Comparison of ENCODE assay signal across 18 cellular contexts in genomic region chr11:75273331-75273988, GRCh38. TPM values are rescaled to one million over a fixed set of nuclear protein-coding genes. Genes with fewer than 3 reads are reported as not detected.
DNase-seq lines count a peak whose midpoint lies in the region; ATAC-seq and TF ChIP-seq lines count a peak whose summit lies in the region.
"Had no signal": no experiment of that assay in that cellular context is flagged by ENCODE, and none has a peak within 500 bp of the region (broad histone marks: within the 10 kb centered on the region; RNA-seq: fewer than 3 reads in every experiment).

No MANE protein-coding gene starts in this region.

- no peak for TF ChIP-seq CTCF in spleen (IDR thresholded peaks at IDR 0.05 in 8 of 11, conservative IDR thresholded peaks at IDR 0.05 in 3 of 11)

- no peaks in the 10 kb centered on the region for H3K27me3 Mint-ChIP-seq in activated naive CD4-positive, alpha-beta T cell treated with anti-CD3 and anti-CD28 coated beads, Interleukin-2, amount 10 ng/mL, durations not matched to agents 7 days and 5 days
- H3K27me3 Mint-ChIP-seq in T-cell, result no peaks in the 10 kb centered on the region
- H3K27me3 Mint-ChIP-seq: stimulated activated naive B cell treated with anti-CD40 and anti-IgM and Interleukin-4, amounts not matched to agents 10 μg/mL and 1 μg/mL and 100 μg/mL, for 72 hours had no signal

- POLR2A ChIA-PET in T-cell (lab: Charles Lee), result no interaction called here

- H3K27me3 ChIP-seq in spleen (replicated peaks in 1 of 7), result no peaks in the 10 kb centered on the region
- H3K27me3 ChIP-seq: vagina had no signal

- H3K4me1 ChIP-seq in spleen, result peaks cover 5 to 68% (median 34%) of the 10 kb centered on the region in 6 donors
- H3K4me1 ChIP-seq: HAP-1, vagina had no signal

- peak overlapping the region; percentile 82 for H3K27ac Mint-ChIP-seq in activated naive CD4-positive, alpha-beta T cell treated with anti-CD3 and anti-CD28 coated beads, Interleukin-2, amount 10 ng/mL, durations not matched to agents 7 days and 5 days
- H3K27ac Mint-ChIP-seq in T-cell, result peak overlapping the region; percentile 97 to 99

- peak overlapping the region in 5 of 8 donors; percentile 2 to 88 (median 85) for H3K27ac ChIP-seq in spleen
- H3K27ac ChIP-seq: PC-9, vagina had no signal

- intact Hi-C loops in spleen (cut with DNase I; ENCODE audit: low total_unique reads), result no loop called here

- DNase-seq in activated naive CD4-positive, alpha-beta T cell treated with anti-CD3 and anti-CD28 coated beads, Interleukin-2, amount 10 ng/mL, durations not matched to agents 7 days and 5 days, result peak; percentile 21
- DNase-seq in activated naive CD4-positive, alpha-beta T cell (lab: John Stamatoyannopoulos, UW), result no peak
- DNase-seq in T-cell (no peak), iPS-NIHi11 (ENCODE audit: low spot score) (peak; percentile 0), spleen (peak; percentile 69), epidermal melanocyte (ENCODE audit: insufficient read length, low spot score) (no peak), cerebellar cortex (ENCODE audit: low spot score) (no peak)
- DNase-seq: ACHN; caudate nucleus; NCI-H2029; NCI-H524 treated with DMSO at 0.1 percent for 48 hours; PC-9; stimulated activated naive B cell treated with anti-CD40 and anti-IgM and Interleukin-4, amounts not matched to agents 10 μg/mL and 1 μg/mL and 100 μg/mL, for 72 hours had no signal

- CTCF ChIA-PET in activated naive CD4-positive, alpha-beta T cell treated with anti-CD3 and anti-CD28 coated beads, Interleukin-2, amount 10 ng/mL, durations not matched to agents 7 days and 5 days (lab: Charles Lee), result interaction anchor here (1.1 to 11.5 kb wide), 5 partner anchors 23 to 241 kb away, joined by 3 to 389 read pairs (median 11); no protein-coding TSS in a partner anchor
- CTCF ChIA-PET in T-cell (lab: Charles Lee), result interaction anchor here (0.6 to 4.6 kb wide), 6 partner anchors 22 to 133 kb away, joined by 3 to 36 read pairs (median 6); no protein-coding TSS in a partner anchor

- peaks cover 0 to 100% (median 43%) of the 10 kb centered on the region in 6 donors for H3K36me3 ChIP-seq in spleen
- H3K36me3 ChIP-seq: HAP-1 had no signal

- no peaks in the 10 kb centered on the region for H3K9me3 Mint-ChIP-seq in activated naive CD4-positive, alpha-beta T cell treated with anti-CD3 and anti-CD28 coated beads, Interleukin-2, amount 10 ng/mL, durations not matched to agents 7 days and 5 days
- no peaks in the 10 kb centered on the region for H3K9me3 Mint-ChIP-seq in T-cell
- H3K9me3 Mint-ChIP-seq: stimulated activated naive B cell treated with anti-CD40 and anti-IgM and Interleukin-4, amounts not matched to agents 10 μg/mL and 1 μg/mL and 100 μg/mL, for 72 hours had no signal

- H3K4me3 Mint-ChIP-seq in activated naive CD4-positive, alpha-beta T cell treated with anti-CD3 and anti-CD28 coated beads, Interleukin-2, amount 10 ng/mL, durations not matched to agents 7 days and 5 days, result no peak overlapping the region
- H3K4me3 Mint-ChIP-seq in T-cell, result peak overlapping the region in 1 of 3 donors; percentile 56
- H3K4me3 Mint-ChIP-seq: stimulated activated naive B cell treated with anti-CD40 and anti-IgM and Interleukin-4, amounts not matched to agents 10 μg/mL and 1 μg/mL and 100 μg/mL, for 72 hours had no signal

- 94 to 98% (median 97%) methylated on average over 6 to 7 of the region's 7 CpGs for WGBS in spleen, 5 donors

- ATAC-seq in T-cell (replicated peaks in 1 of 4) (no peak), GM19395 (IDR thresholded peaks at IDR 0.05; ENCODE audit: unreplicated experiment) (no peak)
- ATAC-seq: stimulated activated naive B cell treated with anti-CD40 and anti-IgM and Interleukin-4, amounts not matched to agents 10 μg/mL and 1 μg/mL and 100 μg/mL, for 72 hours had no signal

- no peak overlapping the region for H3K4me3 ChIP-seq in spleen
- H3K4me3 ChIP-seq: HAP-1, PC-9, vagina had no signal

- H3K9me3 ChIP-seq in spleen, result no peaks in the 10 kb centered on the region
- H3K9me3 ChIP-seq: HAP-1, vagina had no signal

- TF ChIP-seq POLR2A in spleen (IDR thresholded peaks at IDR 0.05), result no peak

- peaks cover 56% of the 10 kb centered on the region for H3K4me1 Mint-ChIP-seq in activated naive CD4-positive, alpha-beta T cell treated with anti-CD3 and anti-CD28 coated beads, Interleukin-2, amount 10 ng/mL, durations not matched to agents 7 days and 5 days
- H3K4me1 Mint-ChIP-seq in T-cell, result peaks cover 53 to 67% (median 58%) of the 10 kb centered on the region in 3 donors

- H3K36me3 Mint-ChIP-seq in activated naive CD4-positive, alpha-beta T cell treated with anti-CD3 and anti-CD28 coated beads, Interleukin-2, amount 10 ng/mL, durations not matched to agents 7 days and 5 days, result peaks cover 23% of the 10 kb centered on the region
- peaks cover 24% of the 10 kb centered on the region for H3K36me3 Mint-ChIP-seq in T-cell
- H3K36me3 Mint-ChIP-seq: stimulated activated naive B cell treated with anti-CD40 and anti-IgM and Interleukin-4, amounts not matched to agents 10 μg/mL and 1 μg/mL and 100 μg/mL, for 72 hours had no signal

RNA-seq across cellular contexts. Expression of gene TPBGL, which starts 32.9 kb away (rescaled TPM):
- under 1 TPM; 0.13 to 0.59 (median 0.47) TPM for total RNA-seq in T-cell
- total RNA-seq in spleen, result under 1 TPM in 4 of 7 donors, not detected in 3; 0.16 to 0.59 (median 0.23) TPM
- under 1 TPM; 0.10 to 0.15 (median 0.11) TPM for polyA plus RNA-seq in spleen
- total RNA-seq: endothelial cell of umbilical vein, MCF 10A, PC-9 had no signal
- polyA plus RNA-seq: endothelial cell of umbilical vein had no signal

Comparison
In these comparisons a context has a peak if more than half of its experiments do, and no peak if none do; other contexts are left out.
1. DNase-seq: peak in activated naive CD4-positive, alpha-beta T cell treated with anti-CD3 and anti-CD28 coated beads, Interleukin-2, amount 10 ng/mL, durations not matched to agents 7 days and 5 days (single experiment), iPS-NIHi11 (single experiment) and spleen (single experiment); none in activated naive CD4-positive, alpha-beta T cell (0 of 4), T-cell (0 of 34), epidermal melanocyte (single experiment) and cerebellar cortex (single experiment).